Comparison of ENCODE assay signal across 8 cellular contexts in genomic region chr1:156160744-156161181, GRCh38. TPM values are rescaled to one million over a fixed set of nuclear protein-coding genes. Genes with fewer than 3 reads are reported as not detected.
DNase-seq lines count a peak whose midpoint lies in the region; ATAC-seq and TF ChIP-seq lines count a peak whose summit lies in the region.

No MANE protein-coding gene starts in this region.

- peak overlapping the region in 1 of 2 donors; percentile 58 for H3K4me3 ChIP-seq in CD4-positive, alpha-beta memory T cell (ENCODE audit: low read length in 2 of 2)
- peak overlapping the region; percentile 43 for H3K4me3 ChIP-seq in fibroblast of villous mesenchyme (ENCODE audit: low read depth, low read length)

- CTCF ChIA-PET in CD4-positive, alpha-beta memory T cell (lab: Charles Lee; ENCODE audit: partially characterized antibody): interaction anchor here (1.3 kb wide), 1 partner anchor 64 kb away, joined by 4 read pairs; no protein-coding TSS in a partner anchor

- no peaks in the 10 kb centered on the region for H3K36me3 Mint-ChIP-seq in CD4-positive, alpha-beta memory T cell
- peaks cover 89% of the 10 kb centered on the region for H3K36me3 Mint-ChIP-seq in activated T-helper 2 cell treated with anti-CD3 and anti-CD28 coated beads, Interferon-gamma antibody, Interleukin-2, Interleukin-4, amounts not matched to agents 10 μg/mL and 5 μg/mL and 100 μg/mL, durations not matched to agents 14 hours and 24 hours and 36 hours (ENCODE audit: low read depth)
- peaks cover 78% of the 10 kb centered on the region for H3K36me3 Mint-ChIP-seq in stimulated activated naive CD8-positive, alpha-beta T cell treated with anti-CD3 and anti-CD28 coated beads, Interleukin-15, Interleukin-2, amounts not matched to agents 100 ng/mL and 50 ng/mL, for 24 hours (ENCODE audit: low read depth)

- POLR2A ChIA-PET in CD4-positive, alpha-beta memory T cell (lab: Charles Lee; ENCODE audit: partially characterized antibody): interaction anchor here (2.2 kb wide), 1 partner anchor 52 kb away, joined by 6 read pairs; the partner anchor contains the start of gene PMF1

- no peaks in the 10 kb centered on the region for H3K27me3 ChIP-seq in CD4-positive, alpha-beta memory T cell (ENCODE audit: insufficient read depth, low read length)

- H3K4me1 Mint-ChIP-seq in CD4-positive, alpha-beta memory T cell: peaks cover 6 to 52% (median 17%) of the 10 kb centered on the region in 4 donors
- H3K4me1 Mint-ChIP-seq in activated T-helper 2 cell treated with anti-CD3 and anti-CD28 coated beads, Interferon-gamma antibody, Interleukin-2, Interleukin-4, amounts not matched to agents 10 μg/mL and 5 μg/mL and 100 μg/mL, durations not matched to agents 14 hours and 24 hours and 36 hours (ENCODE audit: low read depth): peaks cover 72% of the 10 kb centered on the region
- H3K4me1 Mint-ChIP-seq in stimulated activated naive CD8-positive, alpha-beta T cell treated with anti-CD3 and anti-CD28 coated beads, Interleukin-15, Interleukin-2, amounts not matched to agents 100 ng/mL and 50 ng/mL, for 24 hours (ENCODE audit: low read depth): peaks cover 82% of the 10 kb centered on the region

- DNase-seq in CD4-positive, alpha-beta memory T cell: peak in 4 of 5 donors; percentile 37 to 72 (median 40)
- peak; percentile 34 for DNase-seq in NCI-H526 treated with DMSO at 0.1 percent for 48 hours (lab: John Stamatoyannopoulos, UW)
- peak; percentile 49 for DNase-seq in activated T-helper 2 cell treated with anti-CD3 and anti-CD28 coated beads, Interferon-gamma antibody, Interleukin-2, Interleukin-4, amounts not matched to agents 10 μg/mL and 5 μg/mL and 100 μg/mL, durations not matched to agents 14 hours and 24 hours and 36 hours (ENCODE audit: low spot score)
- DNase-seq in fibroblast of villous mesenchyme (ENCODE audit: low read depth): peak; percentile 79
- DNase-seq in nucleus accumbens (lab: John Stamatoyannopoulos, UW): peak in 46 of 56 donors; percentile 14 to 87 (median 61)
- DNase-seq in GDM1 (lab: John Stamatoyannopoulos, UW): no peak

- no peaks in the 10 kb centered on the region for H3K9me3 ChIP-seq in CD4-positive, alpha-beta memory T cell (ENCODE audit: control insufficient read depth in 1 of 2, low read length in 2 of 2)

- intact Hi-C loops in CD4-positive, alpha-beta memory T cell (cut with micrococcal nuclease): no loop called here
- intact Hi-C loops in activated T-helper 2 cell treated with anti-CD3 and anti-CD28 coated beads, Interferon-gamma antibody, Interleukin-2, Interleukin-4, amounts not matched to agents 10 μg/mL and 5 μg/mL and 100 μg/mL, durations not matched to agents 14 hours and 24 hours and 36 hours (cut with micrococcal nuclease): loop anchor here (1.0 kb wide), 5 partner anchors 7 to 63 kb away; partner anchors contain the start of gene SEMA4A

- no peaks in the 10 kb centered on the region for H3K27me3 Mint-ChIP-seq in CD4-positive, alpha-beta memory T cell
- H3K27me3 Mint-ChIP-seq in activated T-helper 2 cell treated with anti-CD3 and anti-CD28 coated beads, Interferon-gamma antibody, Interleukin-2, Interleukin-4, amounts not matched to agents 10 μg/mL and 5 μg/mL and 100 μg/mL, durations not matched to agents 14 hours and 24 hours and 36 hours (ENCODE audit: low read depth): no peaks in the 10 kb centered on the region
- H3K27me3 Mint-ChIP-seq in stimulated activated naive CD8-positive, alpha-beta T cell treated with anti-CD3 and anti-CD28 coated beads, Interleukin-15, Interleukin-2, amounts not matched to agents 100 ng/mL and 50 ng/mL, for 24 hours: no peaks in the 10 kb centered on the region

- TF ChIP-seq CTCF in fibroblast of villous mesenchyme (IDR thresholded peaks at IDR 0.05; ENCODE audit: insufficient read depth, low read depth, low read length): no peak

- peak overlapping the region; percentile 67 to 83 (median 78) for H3K4me3 Mint-ChIP-seq in CD4-positive, alpha-beta memory T cell
- H3K4me3 Mint-ChIP-seq in activated T-helper 2 cell treated with anti-CD3 and anti-CD28 coated beads, Interferon-gamma antibody, Interleukin-2, Interleukin-4, amounts not matched to agents 10 μg/mL and 5 μg/mL and 100 μg/mL, durations not matched to agents 14 hours and 24 hours and 36 hours (ENCODE audit: low read depth): peak overlapping the region; percentile 77
- peak overlapping the region; percentile 71 for H3K4me3 Mint-ChIP-seq in stimulated activated naive CD8-positive, alpha-beta T cell treated with anti-CD3 and anti-CD28 coated beads, Interleukin-15, Interleukin-2, amounts not matched to agents 100 ng/mL and 50 ng/mL, for 24 hours

- H3K27ac ChIP-seq in CD4-positive, alpha-beta memory T cell (ENCODE audit: low read depth, low read length): no peak overlapping the region

- H3K36me3 ChIP-seq in CD4-positive, alpha-beta memory T cell (ENCODE audit: insufficient read depth, low read length): no peaks in the 10 kb centered on the region

- no peak for ATAC-seq in GM18867 (IDR thresholded peaks at IDR 0.05; ENCODE audit: unreplicated experiment)

- peak overlapping the region in 6 of 7 donors; percentile 15 to 88 (median 54) for H3K27ac Mint-ChIP-seq in CD4-positive, alpha-beta memory T cell
- H3K27ac Mint-ChIP-seq in activated T-helper 2 cell treated with anti-CD3 and anti-CD28 coated beads, Interferon-gamma antibody, Interleukin-2, Interleukin-4, amounts not matched to agents 10 μg/mL and 5 μg/mL and 100 μg/mL, durations not matched to agents 14 hours and 24 hours and 36 hours: peak overlapping the region; percentile 93
- H3K27ac Mint-ChIP-seq in stimulated activated naive CD8-positive, alpha-beta T cell treated with anti-CD3 and anti-CD28 coated beads, Interleukin-15, Interleukin-2, amounts not matched to agents 100 ng/mL and 50 ng/mL, for 24 hours: peak overlapping the region; percentile 80

- H3K9me3 Mint-ChIP-seq in CD4-positive, alpha-beta memory T cell: no peaks in the 10 kb centered on the region
- peaks cover 5% of the 10 kb centered on the region for H3K9me3 Mint-ChIP-seq in activated T-helper 2 cell treated with anti-CD3 and anti-CD28 coated beads, Interferon-gamma antibody, Interleukin-2, Interleukin-4, amounts not matched to agents 10 μg/mL and 5 μg/mL and 100 μg/mL, durations not matched to agents 14 hours and 24 hours and 36 hours
- no peaks in the 10 kb centered on the region for H3K9me3 Mint-ChIP-seq in stimulated activated naive CD8-positive, alpha-beta T cell treated with anti-CD3 and anti-CD28 coated beads, Interleukin-15, Interleukin-2, amounts not matched to agents 100 ng/mL and 50 ng/mL, for 24 hours

- H3K4me1 ChIP-seq in CD4-positive, alpha-beta memory T cell (ENCODE audit: insufficient read depth, low read length): peaks cover 13% of the 10 kb centered on the region

RNA-seq across cellular contexts. Expression of gene SEMA4A, which starts 7.4 kb away (rescaled TPM):
- 1 to 10 TPM; 1.2 TPM for total RNA-seq in CD4-positive, alpha-beta memory T cell
- 1 to 10 TPM in 1 of 2 donors, under 1 TPM in 1; 0.88 to 1.3 TPM for polyA plus RNA-seq in CD4-positive, alpha-beta memory T cell
- 128 and 132 TPM in 2 replicates for total RNA-seq in activated T-helper 2 cell treated with anti-CD3 and anti-CD28 coated beads, Interferon-gamma antibody, Interleukin-2, Interleukin-4, amounts not matched to agents 10 μg/mL and 5 μg/mL and 100 μg/mL, durations not matched to agents 14 hours and 24 hours and 36 hours
- total RNA-seq in fibroblast of villous mesenchyme: 0.43 and 0.64 TPM in 2 replicates

RNA-seq across cellular contexts. Expression of gene SLC25A44, which starts 33.1 kb away (rescaled TPM):
- 10 to 100 TPM; 21.2 to 23.3 TPM for total RNA-seq in CD4-positive, alpha-beta memory T cell
- polyA plus RNA-seq in CD4-positive, alpha-beta memory T cell: 10 to 100 TPM in 1 of 2 donors, 1 to 10 TPM in 1; 9.8 to 15.3 TPM
- 62.6 and 63.7 TPM in 2 replicates for total RNA-seq in activated T-helper 2 cell treated with anti-CD3 and anti-CD28 coated beads, Interferon-gamma antibody, Interleukin-2, Interleukin-4, amounts not matched to agents 10 μg/mL and 5 μg/mL and 100 μg/mL, durations not matched to agents 14 hours and 24 hours and 36 hours
- total RNA-seq in fibroblast of villous mesenchyme: 17.1 and 18.6 TPM in 2 replicates

RNA-seq across cellular contexts. Expression of gene LMNA, which starts 46.3 kb away (rescaled TPM):
- total RNA-seq in CD4-positive, alpha-beta memory T cell: 10 to 100 TPM; 29.7 to 33.8 TPM
- polyA plus RNA-seq in CD4-positive, alpha-beta memory T cell: 10 to 100 TPM; 19.1 to 47.1 TPM
- total RNA-seq in activated T-helper 2 cell treated with anti-CD3 and anti-CD28 coated beads, Interferon-gamma antibody, Interleukin-2, Interleukin-4, amounts not matched to agents 10 μg/mL and 5 μg/mL and 100 μg/mL, durations not matched to agents 14 hours and 24 hours and 36 hours: 246 and 247 TPM in 2 replicates
- total RNA-seq in fibroblast of villous mesenchyme: 694 and 1,059 TPM in 2 replicates

RNA-seq across cellular contexts. Expression of gene PMF1, which starts 52.0 kb away (rescaled TPM):
- 10 to 100 TPM; 39.0 to 40.2 TPM for total RNA-seq in CD4-positive, alpha-beta memory T cell
- 100 to 1,000 TPM in 1 of 2 donors, 10 to 100 TPM in 1; 73.3 to 106 TPM for polyA plus RNA-seq in CD4-positive, alpha-beta memory T cell
- 115 and 117 TPM in 2 replicates for total RNA-seq in activated T-helper 2 cell treated with anti-CD3 and anti-CD28 coated beads, Interferon-gamma antibody, Interleukin-2, Interleukin-4, amounts not matched to agents 10 μg/mL and 5 μg/mL and 100 μg/mL, durations not matched to agents 14 hours and 24 hours and 36 hours
- total RNA-seq in fibroblast of villous mesenchyme: 30.2 and 50.9 TPM in 2 replicates

Comparison
In these comparisons a context has a peak if more than half of its experiments do, and no peak if none do; other contexts are left out.
1. RNA of gene SEMA4A, which starts 7.4 kb away (total RNA-seq): 128 to 132 TPM in activated T-helper 2 cell treated with anti-CD3 and anti-CD28 coated beads, Interferon-gamma antibody, Interleukin-2, Interleukin-4, amounts not matched to agents 10 μg/mL and 5 μg/mL and 100 μg/mL, durations not matched to agents 14 hours and 24 hours and 36 hours; 1.2 TPM in CD4-positive, alpha-beta memory T cell and 0.43 to 0.64 TPM in fibroblast of villous mesenchyme; every median in the first group is over 10 times any median in the second.
2. Peak in every context shown above with its lines, with median percentiles within 50 percentile points of each other: H3K27ac Mint-ChIP-seq and H3K4me3 Mint-ChIP-seq.